1 cellular context compared by ENCODE assay signal in the genomic region with DNA sequence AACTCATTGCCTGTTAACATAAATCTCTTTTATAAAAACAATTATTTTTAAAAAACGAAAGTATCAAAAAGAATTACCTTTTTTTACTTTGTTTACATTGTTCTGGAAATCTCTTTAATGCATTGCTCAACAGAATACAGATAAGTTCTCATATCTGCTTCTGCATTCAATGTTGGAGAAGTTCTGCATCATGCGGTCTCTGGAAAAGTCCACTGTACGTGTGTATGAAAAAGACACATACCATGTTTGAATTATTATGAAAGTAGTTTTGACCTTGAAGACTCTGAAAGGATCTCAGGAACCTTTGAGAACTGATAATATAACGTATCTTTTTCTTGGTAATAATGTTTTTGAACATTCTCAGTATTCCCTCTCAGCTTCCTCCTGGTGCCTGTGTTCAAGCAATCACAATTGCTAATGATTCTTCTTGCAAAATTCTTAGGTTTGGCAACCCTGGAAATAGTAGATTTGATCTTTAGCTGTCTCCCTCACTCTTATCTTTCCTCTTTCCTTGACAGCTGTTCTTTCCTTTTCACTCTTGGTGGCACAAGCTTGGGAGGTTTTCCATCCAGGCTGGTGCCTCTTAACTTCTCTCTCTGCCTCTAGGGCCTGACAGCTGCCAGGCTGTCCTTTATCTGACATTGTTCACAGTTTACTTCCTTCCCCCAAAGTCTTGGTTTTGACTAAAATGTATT.
TF ChIP-seq lines count a peak whose summit lies in the region.

No MANE protein-coding gene starts in this region.

TF ChIP-seq in endothelial cell of umbilical vein, 7 proteins besides CTCF, POLR2A, EP300 and RAD21:
- TF ChIP-seq POLR2AphosphoS5 (IDR thresholded peaks at IDR 0.05; ENCODE audit: insufficient read depth, low read depth, low read length) (no peak), JUN (IDR thresholded peaks at IDR 0.05; ENCODE audit: borderline replicate concordance, insufficient read depth, insufficient read length, low read depth) (no peak), GATA2 (IDR thresholded peaks at IDR 0.05; ENCODE audit: insufficient read depth, insufficient read length, low read depth, low read length) (no peak), FOS (IDR thresholded peaks at IDR 0.05; ENCODE audit: borderline replicate concordance, insufficient read depth, low read length) (no peak), MYC (IDR thresholded peaks at IDR 0.05; ENCODE audit: low read depth, low read length) (no peak), EZH2 (IDR thresholded peaks at IDR 0.05; ENCODE audit: borderline replicate concordance, low read depth, low read length, severe bottlenecking) (no peak)
- TF ChIP-seq, protein P1, sequence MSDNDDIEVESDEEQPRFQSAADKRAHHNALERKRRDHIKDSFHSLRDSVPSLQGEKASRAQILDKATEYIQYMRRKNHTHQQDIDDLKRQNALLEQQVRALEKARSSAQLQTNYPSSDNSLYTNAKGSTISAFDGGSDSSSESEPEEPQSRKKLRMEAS (IDR thresholded peaks at IDR 0.05; ENCODE audit: insufficient read depth, insufficient read length) = no peak
